In the genomic region with DNA sequence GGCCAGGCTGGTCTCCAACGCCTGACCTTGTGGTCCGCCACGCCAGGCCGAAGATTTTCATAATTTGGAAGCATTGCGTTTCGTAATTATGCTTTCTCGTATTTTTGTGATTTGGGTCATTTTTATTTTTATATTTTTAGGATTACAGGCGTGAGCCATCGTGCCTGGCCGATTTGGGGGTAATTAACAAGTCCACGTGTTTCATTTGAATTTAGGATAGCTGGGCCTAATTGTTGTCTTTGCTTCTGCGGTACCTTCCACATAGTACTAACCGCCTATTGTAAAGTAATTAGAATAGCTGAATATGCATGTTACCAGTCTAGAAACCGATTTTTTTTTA, we compare ENCODE assay signal across 1 cellular context.
TF ChIP-seq lines count a peak whose summit lies in the region.

No MANE protein-coding gene starts in this region.

TF ChIP-seq in HepG2, 621 proteins besides CTCF, POLR2A, EP300 and RAD21:
- TF ChIP-seq, protein P1, sequence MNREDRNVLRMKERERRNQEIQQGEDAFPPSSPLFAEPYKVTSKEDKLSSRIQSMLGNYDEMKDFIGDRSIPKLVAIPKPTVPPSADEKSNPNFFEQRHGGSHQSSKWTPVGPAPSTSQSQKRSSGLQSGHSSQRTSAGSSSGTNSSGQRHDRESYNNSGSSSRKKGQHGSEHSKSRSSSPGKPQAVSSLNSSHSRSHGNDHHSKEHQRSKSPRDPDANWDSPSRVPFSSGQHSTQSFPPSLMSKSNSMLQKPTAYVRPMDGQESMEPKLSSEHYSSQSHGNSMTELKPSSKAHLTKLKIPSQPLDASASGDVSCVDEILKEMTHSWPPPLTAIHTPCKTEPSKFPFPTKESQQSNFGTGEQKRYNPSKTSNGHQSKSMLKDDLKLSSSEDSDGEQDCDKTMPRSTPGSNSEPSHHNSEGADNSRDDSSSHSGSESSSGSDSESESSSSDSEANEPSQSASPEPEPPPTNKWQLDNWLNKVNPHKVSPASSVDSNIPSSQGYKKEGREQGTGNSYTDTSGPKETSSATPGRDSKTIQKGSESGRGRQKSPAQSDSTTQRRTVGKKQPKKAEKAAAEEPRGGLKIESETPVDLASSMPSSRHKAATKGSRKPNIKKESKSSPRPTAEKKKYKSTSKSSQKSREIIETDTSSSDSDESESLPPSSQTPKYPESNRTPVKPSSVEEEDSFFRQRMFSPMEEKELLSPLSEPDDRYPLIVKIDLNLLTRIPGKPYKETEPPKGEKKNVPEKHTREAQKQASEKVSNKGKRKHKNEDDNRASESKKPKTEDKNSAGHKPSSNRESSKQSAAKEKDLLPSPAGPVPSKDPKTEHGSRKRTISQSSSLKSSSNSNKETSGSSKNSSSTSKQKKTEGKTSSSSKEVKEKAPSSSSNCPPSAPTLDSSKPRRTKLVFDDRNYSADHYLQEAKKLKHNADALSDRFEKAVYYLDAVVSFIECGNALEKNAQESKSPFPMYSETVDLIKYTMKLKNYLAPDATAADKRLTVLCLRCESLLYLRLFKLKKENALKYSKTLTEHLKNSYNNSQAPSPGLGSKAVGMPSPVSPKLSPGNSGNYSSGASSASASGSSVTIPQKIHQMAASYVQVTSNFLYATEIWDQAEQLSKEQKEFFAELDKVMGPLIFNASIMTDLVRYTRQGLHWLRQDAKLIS (CRISPR knock-in tag; IDR thresholded peaks at IDR 0.05): peak; percentile 23; the same call in 1 of the 2 replicates
- TF ChIP-seq ZFP41 (CRISPR knock-in tag; IDR thresholded peaks at IDR 0.05; ENCODE audit: borderline replicate concordance) (no peak), NFYC (CRISPR knock-in tag; IDR thresholded peaks at IDR 0.05) (0 out of 2 replicates have a peak, but pooled peaks have one; percentile 3), POLR2G (IDR thresholded peaks at IDR 0.05; ENCODE audit: low read depth, low read length) (peak; percentile 65), MYPOP (CRISPR knock-in tag; IDR thresholded peaks at IDR 0.05) (0 out of 2 replicates have a peak, but pooled peaks have one; percentile 7), KLF6 (CRISPR knock-in tag; IDR thresholded peaks at IDR 0.05) (0 out of 2 replicates have a peak, but pooled peaks have one; percentile 16), ZNF775 (CRISPR knock-in tag; IDR thresholded peaks at IDR 0.05; ENCODE audit: borderline replicate concordance) (no peak), RBM22 (optimal IDR thresholded peaks at IDR 0.05; ENCODE audit: low read length) (no peak), MTF2 (CRISPR knock-in tag; IDR thresholded peaks at IDR 0.05; ENCODE audit: borderline replicate concordance) (0 out of 2 replicates have a peak, but pooled peaks have one; percentile 14), THAP9 (CRISPR knock-in tag; IDR thresholded peaks at IDR 0.05; ENCODE audit: borderline replicate concordance) (no peak), ZNF30 (CRISPR knock-in tag; IDR thresholded peaks at IDR 0.05) (0 out of 2 replicates have a peak, but pooled peaks have one; percentile 60), ZNF605 (CRISPR knock-in tag; IDR thresholded peaks at IDR 0.05) (no peak), MED8 (CRISPR knock-in tag; IDR thresholded peaks at IDR 0.05; ENCODE audit: insufficient replicate concordance) (peak; percentile 6), DMAP1 (CRISPR knock-in tag; IDR thresholded peaks at IDR 0.05) (peak; percentile 24; the same call in 1 of the 2 replicates), ZMYM2 (CRISPR knock-in tag; IDR thresholded peaks at IDR 0.05) (no peak), SAP130 (CRISPR knock-in tag; IDR thresholded peaks at IDR 0.05; ENCODE audit: low read depth) (0 out of 2 replicates have a peak, but pooled peaks have one; percentile 14), HDAC6 (IDR thresholded peaks at IDR 0.05; ENCODE audit: low read depth, low read length) (peak; percentile 92), SOX5 (CRISPR knock-in tag; IDR thresholded peaks at IDR 0.05; ENCODE audit: borderline replicate concordance) (no peak), MLLT10 (CRISPR knock-in tag; IDR thresholded peaks at IDR 0.05) (peak; percentile 6; the same call in 1 of the 2 replicates), KDM5A (IDR thresholded peaks at IDR 0.05; ENCODE audit: borderline replicate concordance, low read length) (peak; percentile 42; the same call in 1 of the 2 replicates), PAF1 (CRISPR knock-in tag; IDR thresholded peaks at IDR 0.05) (peak; percentile 21; the same call in 1 of the 2 replicates), CREB3 (CRISPR knock-in tag; IDR thresholded peaks at IDR 0.05) (no peak)
- TF ChIP-seq, protein P2, sequence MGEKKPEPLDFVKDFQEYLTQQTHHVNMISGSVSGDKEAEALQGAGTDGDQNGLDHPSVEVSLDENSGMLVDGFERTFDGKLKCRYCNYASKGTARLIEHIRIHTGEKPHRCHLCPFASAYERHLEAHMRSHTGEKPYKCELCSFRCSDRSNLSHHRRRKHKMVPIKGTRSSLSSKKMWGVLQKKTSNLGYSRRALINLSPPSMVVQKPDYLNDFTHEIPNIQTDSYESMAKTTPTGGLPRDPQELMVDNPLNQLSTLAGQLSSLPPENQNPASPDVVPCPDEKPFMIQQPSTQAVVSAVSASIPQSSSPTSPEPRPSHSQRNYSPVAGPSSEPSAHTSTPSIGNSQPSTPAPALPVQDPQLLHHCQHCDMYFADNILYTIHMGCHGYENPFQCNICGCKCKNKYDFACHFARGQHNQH (CRISPR knock-in tag; IDR thresholded peaks at IDR 0.05): no peak
- TF ChIP-seq, protein P3, sequence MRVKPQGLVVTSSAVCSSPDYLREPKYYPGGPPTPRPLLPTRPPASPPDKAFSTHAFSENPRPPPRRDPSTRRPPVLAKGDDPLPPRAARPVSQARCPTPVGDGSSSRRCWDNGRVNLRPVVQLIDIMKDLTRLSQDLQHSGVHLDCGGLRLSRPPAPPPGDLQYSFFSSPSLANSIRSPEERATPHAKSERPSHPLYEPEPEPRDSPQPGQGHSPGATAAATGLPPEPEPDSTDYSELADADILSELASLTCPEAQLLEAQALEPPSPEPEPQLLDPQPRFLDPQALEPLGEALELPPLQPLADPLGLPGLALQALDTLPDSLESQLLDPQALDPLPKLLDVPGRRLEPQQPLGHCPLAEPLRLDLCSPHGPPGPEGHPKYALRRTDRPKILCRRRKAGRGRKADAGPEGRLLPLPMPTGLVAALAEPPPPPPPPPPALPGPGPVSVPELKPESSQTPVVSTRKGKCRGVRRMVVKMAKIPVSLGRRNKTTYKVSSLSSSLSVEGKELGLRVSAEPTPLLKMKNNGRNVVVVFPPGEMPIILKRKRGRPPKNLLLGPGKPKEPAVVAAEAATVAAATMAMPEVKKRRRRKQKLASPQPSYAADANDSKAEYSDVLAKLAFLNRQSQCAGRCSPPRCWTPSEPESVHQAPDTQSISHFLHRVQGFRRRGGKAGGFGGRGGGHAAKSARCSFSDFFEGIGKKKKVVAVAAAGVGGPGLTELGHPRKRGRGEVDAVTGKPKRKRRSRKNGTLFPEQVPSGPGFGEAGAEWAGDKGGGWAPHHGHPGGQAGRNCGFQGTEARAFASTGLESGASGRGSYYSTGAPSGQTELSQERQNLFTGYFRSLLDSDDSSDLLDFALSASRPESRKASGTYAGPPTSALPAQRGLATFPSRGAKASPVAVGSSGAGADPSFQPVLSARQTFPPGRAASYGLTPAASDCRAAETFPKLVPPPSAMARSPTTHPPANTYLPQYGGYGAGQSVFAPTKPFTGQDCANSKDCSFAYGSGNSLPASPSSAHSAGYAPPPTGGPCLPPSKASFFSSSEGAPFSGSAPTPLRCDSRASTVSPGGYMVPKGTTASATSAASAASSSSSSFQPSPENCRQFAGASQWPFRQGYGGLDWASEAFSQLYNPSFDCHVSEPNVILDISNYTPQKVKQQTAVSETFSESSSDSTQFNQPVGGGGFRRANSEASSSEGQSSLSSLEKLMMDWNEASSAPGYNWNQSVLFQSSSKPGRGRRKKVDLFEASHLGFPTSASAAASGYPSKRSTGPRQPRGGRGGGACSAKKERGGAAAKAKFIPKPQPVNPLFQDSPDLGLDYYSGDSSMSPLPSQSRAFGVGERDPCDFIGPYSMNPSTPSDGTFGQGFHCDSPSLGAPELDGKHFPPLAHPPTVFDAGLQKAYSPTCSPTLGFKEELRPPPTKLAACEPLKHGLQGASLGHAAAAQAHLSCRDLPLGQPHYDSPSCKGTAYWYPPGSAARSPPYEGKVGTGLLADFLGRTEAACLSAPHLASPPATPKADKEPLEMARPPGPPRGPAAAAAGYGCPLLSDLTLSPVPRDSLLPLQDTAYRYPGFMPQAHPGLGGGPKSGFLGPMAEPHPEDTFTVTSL (CRISPR knock-in tag; IDR thresholded peaks at IDR 0.05; ENCODE audit: borderline replicate concordance): peak; percentile 29; the same call in 1 of the 2 replicates
